8 cellular contexts compared by ENCODE assay signal in the genomic region with DNA sequence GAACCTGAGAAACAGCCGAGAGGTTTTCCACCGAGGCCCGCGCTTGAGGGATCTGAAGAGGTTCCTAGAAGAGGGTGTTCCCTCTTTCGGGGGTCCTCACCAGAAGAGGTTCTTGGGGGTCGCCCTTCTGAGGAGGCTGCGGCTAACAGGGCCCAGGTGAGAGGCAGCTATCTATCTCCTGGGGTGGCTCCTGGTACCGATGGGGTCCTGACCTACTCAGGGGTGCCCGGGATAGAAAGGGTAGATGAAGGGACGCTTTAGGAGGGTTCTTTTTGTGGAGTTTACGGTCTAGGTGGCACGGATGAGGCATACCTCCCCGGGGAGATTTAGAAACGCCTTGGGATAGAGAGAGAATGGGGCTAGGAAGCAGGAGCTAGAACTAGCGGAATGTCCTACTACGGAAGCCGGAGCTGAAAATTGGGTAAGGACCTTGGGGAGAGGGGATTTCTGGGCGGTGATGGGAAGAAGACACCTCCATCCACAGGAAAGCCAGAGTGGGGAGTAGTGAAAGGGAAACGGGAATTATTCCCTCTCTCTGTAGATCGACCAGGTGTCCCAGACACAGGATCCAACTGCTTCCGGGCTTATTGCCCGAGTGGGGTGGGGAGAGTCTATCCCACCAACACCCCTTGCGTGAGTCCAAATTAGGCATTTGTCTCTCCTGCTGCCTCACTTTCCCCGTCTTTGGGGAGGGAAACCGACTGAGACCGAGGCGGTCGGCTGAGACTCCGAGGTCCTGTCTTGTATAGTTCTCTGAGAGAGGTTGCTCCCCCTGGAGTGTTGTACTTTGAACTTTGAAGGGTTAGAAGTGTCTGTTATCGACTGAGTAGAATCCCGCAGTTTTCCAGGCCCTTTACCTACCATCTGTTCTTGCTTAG. TPM values are rescaled to one million over a fixed set of nuclear protein-coding genes. Genes with fewer than 3 reads are reported as not detected.
DNase-seq lines count a peak whose midpoint lies in the region; ATAC-seq and TF ChIP-seq lines count a peak whose summit lies in the region.

No MANE protein-coding gene starts in this region.

- no peak for TF ChIP-seq CTCF in liver (IDR thresholded peaks at IDR 0.05; ENCODE audit: low read depth, low read length, missing input control)
- TF ChIP-seq CTCF in thoracic aorta (IDR thresholded peaks at IDR 0.05): no peak

- peak in 1 of 2 donors; percentile 4 for TF ChIP-seq RAD21 in liver (IDR thresholded peaks at IDR 0.05)

- H3K4me1 ChIP-seq in liver (ENCODE audit: control insufficient read depth in 4 of 4, insufficient read depth in 4 of 4, low read length in 3 of 4) (peaks cover 4 to 33% (median 16%) of the 10 kb centered on the region in 4 donors), thoracic aorta (ENCODE audit: control insufficient read depth in 1 of 2, low read depth in 2 of 2) (peaks cover 33 to 53% of the 10 kb centered on the region in 2 donors)

- H3K36me3 Mint-ChIP-seq in T-helper 1 cell treated with Interleukin-12 subunit alpha and Interleukin-12 subunit beta and Interleukin-4 antibody, amounts not matched to agents 30 μg/mL and 1 μg/mL, for 36 hours (ENCODE audit: low read depth): peaks cover 3% of the 10 kb centered on the region

- H3K9me3 ChIP-seq in liver (ENCODE audit: control insufficient read depth in 4 of 4, low read length in 3 of 4) (no peaks in the 10 kb centered on the region), thoracic aorta (no peaks in the 10 kb centered on the region)

- no peaks in the 10 kb centered on the region for H3K9me3 Mint-ChIP-seq in T-helper 1 cell treated with Interleukin-12 subunit alpha and Interleukin-12 subunit beta and Interleukin-4 antibody, amounts not matched to agents 30 μg/mL and 1 μg/mL, for 36 hours

- peak overlapping the region; percentile 85 for H3K27ac Mint-ChIP-seq in T-helper 1 cell treated with Interleukin-12 subunit alpha and Interleukin-12 subunit beta and Interleukin-4 antibody, amounts not matched to agents 30 μg/mL and 1 μg/mL, for 36 hours

- H3K9ac ChIP-seq in liver (ENCODE audit: low read depth in 1 of 2, low read length in 2 of 2): peak overlapping the region; percentile 29 to 83

- peaks cover 36% of the 10 kb centered on the region for H3K4me1 Mint-ChIP-seq in T-helper 1 cell treated with Interleukin-12 subunit alpha and Interleukin-12 subunit beta and Interleukin-4 antibody, amounts not matched to agents 30 μg/mL and 1 μg/mL, for 36 hours (ENCODE audit: low read depth)

- DNase-seq in NCI-H2171 treated with DMSO at 0.1 percent for 48 hours (lab: John Stamatoyannopoulos, UW) (peak; percentile 68), NCI-H2171 (lab: John Stamatoyannopoulos, UW) (no peak), thoracic aorta (ENCODE audit: low spot score) (no peak)

- under 1% methylated on average over 31 of the region's 31 CpGs for WGBS in liver

- H3K36me3 ChIP-seq in liver (ENCODE audit: control insufficient read depth in 4 of 4, insufficient read depth in 3 of 4, low read depth in 1 of 4, low read length in 3 of 4): no peaks in the 10 kb centered on the region
- H3K36me3 ChIP-seq in thoracic aorta: no peaks in the 10 kb centered on the region

- peak; percentile 4 for ATAC-seq in HG03045 (IDR thresholded peaks at IDR 0.05; ENCODE audit: unreplicated experiment)
- ATAC-seq in thoracic aorta (ENCODE audit: insufficient number of reproducible peaks, low FRiP score, low read depth): no peak
- ATAC-seq in GM19452 (IDR thresholded peaks at IDR 0.05; ENCODE audit: unreplicated experiment): no peak

- no peaks in the 10 kb centered on the region for H3K27me3 ChIP-seq in liver (ENCODE audit: control insufficient read depth in 4 of 4, insufficient read depth in 4 of 4, low read length in 3 of 4)
- no peaks in the 10 kb centered on the region for H3K27me3 ChIP-seq in thoracic aorta (replicated peaks; ENCODE audit: insufficient read depth)

- H3K27ac ChIP-seq in cingulate gyrus (ENCODE audit: low read depth, low read length) (peak overlapping the region; percentile 93), liver (ENCODE audit: low read depth in 1 of 2, low read length in 2 of 2) (peak overlapping the region; percentile 91 to 93), thoracic aorta (peak overlapping the region; percentile 93 to 95)

- no peaks in the 10 kb centered on the region for H3K27me3 Mint-ChIP-seq in T-helper 1 cell treated with Interleukin-12 subunit alpha and Interleukin-12 subunit beta and Interleukin-4 antibody, amounts not matched to agents 30 μg/mL and 1 μg/mL, for 36 hours (ENCODE audit: low read depth)

- H3K4me3 ChIP-seq in liver (ENCODE audit: low read depth in 1 of 3, low read length in 3 of 3): peak overlapping the region; percentile 74 to 86 (median 81)
- peak overlapping the region; percentile 97 for H3K4me3 ChIP-seq in thoracic aorta

- peak overlapping the region; percentile 96 for H3K4me3 Mint-ChIP-seq in T-helper 1 cell treated with Interleukin-12 subunit alpha and Interleukin-12 subunit beta and Interleukin-4 antibody, amounts not matched to agents 30 μg/mL and 1 μg/mL, for 36 hours

TF ChIP-seq in liver, 16 proteins besides CTCF, POLR2A, EP300 and RAD21:
- no peak for TF ChIP-seq GABPA (IDR thresholded peaks at IDR 0.05 in 1 of 2, conservative IDR thresholded peaks at IDR 0.05 in 1 of 2)
- no peak for TF ChIP-seq ZBTB33 (IDR thresholded peaks at IDR 0.05)
- peak; percentile 53 to 62 for TF ChIP-seq HNF4A (conservative IDR thresholded peaks at IDR 0.05)
- TF ChIP-seq FOXA2 (IDR thresholded peaks at IDR 0.05): no peak
- TF ChIP-seq EGR1 (IDR thresholded peaks at IDR 0.05; ENCODE audit: low read depth in 2 of 2): no peak
- TF ChIP-seq RXRA (IDR thresholded peaks at IDR 0.05): no peak
- peak; percentile 40 for TF ChIP-seq HNF4G (IDR thresholded peaks at IDR 0.05)
- TF ChIP-seq JUND (IDR thresholded peaks at IDR 0.05): no peak
- TF ChIP-seq, protein P1, sequence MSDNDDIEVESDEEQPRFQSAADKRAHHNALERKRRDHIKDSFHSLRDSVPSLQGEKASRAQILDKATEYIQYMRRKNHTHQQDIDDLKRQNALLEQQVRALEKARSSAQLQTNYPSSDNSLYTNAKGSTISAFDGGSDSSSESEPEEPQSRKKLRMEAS (IDR thresholded peaks at IDR 0.05): no peak
- TF ChIP-seq NR2F2 (IDR thresholded peaks at IDR 0.05): no peak
- TF ChIP-seq SP1 (IDR thresholded peaks at IDR 0.05): no peak
- no peak for TF ChIP-seq FOXA1 (IDR thresholded peaks at IDR 0.05)

RNA-seq across cellular contexts. Expression of gene RSPRY1, which starts 0.7 kb away (rescaled TPM):
- total RNA-seq in liver: 10 to 100 TPM; 21.5 to 27.6 TPM
- polyA plus RNA-seq in liver: 10 to 100 TPM; 10.9 to 18.9 TPM
- 10 to 100 TPM; 28.7 to 32.5 TPM for total RNA-seq in thoracic aorta

RNA-seq across cellular contexts. Expression of gene PSME3IP1, which starts 1.0 kb away (rescaled TPM):
- total RNA-seq in liver (10 to 100 TPM; 26.5 to 34.7 TPM), thoracic aorta (10 to 100 TPM; 39.1 to 64.8 TPM)
- polyA plus RNA-seq in liver: 10 to 100 TPM; 25.0 to 25.1 TPM

RNA-seq across cellular contexts. Expression of gene ARL2BP, which starts 58.2 kb away (rescaled TPM):
- total RNA-seq in liver: 10 to 100 TPM; 19.9 to 33.6 TPM
- polyA plus RNA-seq in liver: 10 to 100 TPM; 13.4 to 18.4 TPM
- 10 to 100 TPM; 54.7 to 64.0 TPM for total RNA-seq in thoracic aorta
